In genomic region chr2:89973849-89974248, GRCh38 we compare ENCODE assay signal across 7 cellular contexts.
DNase-seq lines count a peak whose midpoint lies in the region; ATAC-seq, FAIRE-seq and TF ChIP-seq lines count a peak whose summit lies in the region.
"Not testable (repeated sequence)": the region's sequence is repeated elsewhere in the genome, so short reads cannot be mapped to it uniquely, and the experiment has no call there.

No MANE protein-coding gene starts in this region.

- H3K79me2 ChIP-seq in GM12878 (ENCODE audit: control insufficient read depth, insufficient read depth, low read length) = not testable (repeated sequence)

- not testable (repeated sequence) for H2BK12ac ChIP-seq in mesenchymal stem cell (ENCODE audit: low read length in 2 of 2)

- H2AFZ ChIP-seq in GM12878 (ENCODE audit: control insufficient read depth, low read depth, low read length); mesenchymal stem cell (ENCODE audit: low read depth, low read length): not testable (repeated sequence)

- H2BK120ac ChIP-seq in mesenchymal stem cell (ENCODE audit: low read depth, low read length) = not testable (repeated sequence)

- TF ChIP-seq RAD21 in GM12878 (IDR thresholded peaks at IDR 0.05; ENCODE audit: insufficient read depth, low read depth, low read length) = not testable (repeated sequence)

- not testable (repeated sequence) for H3K14ac ChIP-seq in mesenchymal stem cell (ENCODE audit: low read length in 2 of 2)

- not testable (repeated sequence) for H3K4ac ChIP-seq in mesenchymal stem cell (ENCODE audit: low read depth in 1 of 2, low read length in 2 of 2)

- ATAC-seq in GM12878 = not testable (repeated sequence)

- not testable (repeated sequence) for TF ChIP-seq EP300 in GM12878 (IDR thresholded peaks at IDR 0.05; ENCODE audit: borderline replicate concordance in 1 of 2, control insufficient read depth in 1 of 2, low read depth in 2 of 2, low read length in 2 of 2)

- H3K9ac ChIP-seq in GM12878 (ENCODE audit: control insufficient read depth, insufficient read depth, low read length) = not testable (repeated sequence)
- H3K9ac ChIP-seq in mesenchymal stem cell (ENCODE audit: low read length) = peak overlapping the region; percentile 57

- 11% methylated on average over 3 of the region's 3 CpGs for WGBS in GM12878 (ENCODE audit: insufficient coverage, insufficient replicate concordance, low lambda C conversion rate, missing lambda C conversion rate)
- 93% methylated on average over 2 of the region's 3 CpGs for WGBS in mesenchymal stem cell

- not testable (repeated sequence) for H3K9me3 ChIP-seq in GM12878 (replicated peaks; ENCODE audit: control insufficient read depth, insufficient read depth, low read length); mesenchymal stem cell (ENCODE audit: control insufficient read depth, low read length)

- not testable (repeated sequence) for H3K27ac ChIP-seq in GM12878 (ENCODE audit: control insufficient read depth, insufficient read depth); mesenchymal stem cell (ENCODE audit: low read length, poor library complexity, severe bottlenecking)

- not testable (repeated sequence) for H3K23ac ChIP-seq in mesenchymal stem cell (ENCODE audit: low read length in 2 of 2)

- not testable (repeated sequence) for TF ChIP-seq CTCF in GM12878 (IDR thresholded peaks at IDR 0.05 in 2 of 3, conservative IDR thresholded peaks at IDR 0.05 in 1 of 3; ENCODE audit: control insufficient read depth in 2 of 3, extremely low read depth in 1 of 3, insufficient read depth in 1 of 3, low read depth in 3 of 3, low read length in 3 of 3); fibroblast of mammary gland (conservative IDR thresholded peaks at IDR 0.05; ENCODE audit: control insufficient read depth, insufficient read depth, low read depth, low read length)

- RAD21 ChIA-PET in GM12878 (lab: Charles Lee; ENCODE audit: unreplicated experiment) = not testable (repeated sequence)

- H3K27me3 ChIP-seq in GM12878 (replicated peaks in 1 of 2; ENCODE audit: control insufficient read depth in 2 of 2, insufficient read depth in 2 of 2, low read length in 1 of 2); mesenchymal stem cell (ENCODE audit: control insufficient read depth in 1 of 2, insufficient read depth in 1 of 2, low read length in 2 of 2): not testable (repeated sequence)

- not testable (repeated sequence) for H3K4me3 ChIP-seq in GM12878; fibroblast of mammary gland (ENCODE audit: control insufficient read depth, low read depth, low read length); mesenchymal stem cell (ENCODE audit: insufficient read depth in 1 of 2, low read depth in 1 of 2, low read length in 2 of 2)

- CTCF ChIA-PET in GM12878 (lab: Yijun Ruan, JAX) = not testable (repeated sequence)

- H2BK15ac ChIP-seq in mesenchymal stem cell (ENCODE audit: low read depth, poor library complexity, severe bottlenecking) = not testable (repeated sequence)

- intact Hi-C loops in GM12878 (cut with micrococcal nuclease; ENCODE audit: unreplicated experiment) = not testable (repeated sequence)

- POLR2A ChIA-PET in GM12878 (lab: Charles Lee) = not testable (repeated sequence)

- H3K4me2 ChIP-seq in GM12878 (ENCODE audit: control insufficient read depth, insufficient read depth); mesenchymal stem cell (ENCODE audit: low read length, poor library complexity, severe bottlenecking): not testable (repeated sequence)

- not testable (repeated sequence) for H3K36me3 ChIP-seq in GM12878 (ENCODE audit: control insufficient read depth in 2 of 2, insufficient read depth in 2 of 2, low read length in 1 of 2); mesenchymal stem cell (ENCODE audit: control insufficient read depth in 1 of 2, insufficient read depth in 2 of 2, low read depth in 1 of 2, low read length in 2 of 2)

- SMC1A ChIA-PET in GM12878 (lab: Charles Lee; ENCODE audit: uncharacterized antibody, unreplicated experiment) = not testable (repeated sequence)

- not testable (repeated sequence) for H3K79me1 ChIP-seq in mesenchymal stem cell (replicated peaks; ENCODE audit: low read length, poor library complexity, severe bottlenecking)

- BruUV-seq in GM12878 (replicated peaks; lab: Mats Ljungman, UMichigan) = not testable (repeated sequence)

- not testable (repeated sequence) for H2AK5ac ChIP-seq in mesenchymal stem cell (ENCODE audit: low read length, severe bottlenecking)

- H4K91ac ChIP-seq in mesenchymal stem cell (ENCODE audit: low read length) = not testable (repeated sequence)

- H4K20me1 ChIP-seq in GM12878 (ENCODE audit: control insufficient read depth, insufficient read depth) = not testable (repeated sequence)

- not testable (repeated sequence) for H4K8ac ChIP-seq in mesenchymal stem cell (ENCODE audit: low read length)

- DNase-seq in AG08396 (ENCODE audit: low spot score) (peak; percentile 27), GM04503 (ENCODE audit: low read depth) (peak; percentile 62), M059J (ENCODE audit: low read depth) (peak; percentile 13), RPMI7951 (ENCODE audit: low read depth) (peak; percentile 48), fibroblast of mammary gland (ENCODE audit: low read depth) (peak; percentile 88)
- DNase-seq in GM12878 (ENCODE audit: low read depth, low spot score); mesenchymal stem cell: not testable (repeated sequence)

- TF ChIP-seq POLR2A in GM12878 (IDR thresholded peaks at IDR 0.05; ENCODE audit: low read depth, low read length) = not testable (repeated sequence)

- not testable (repeated sequence) for H2BK5ac ChIP-seq in mesenchymal stem cell (ENCODE audit: low read depth, low read length, poor library complexity, severe bottlenecking)

- in situ Hi-C loops in GM12878 (cut with MboI) = not testable (repeated sequence)

- H3K4me1 ChIP-seq in GM12878 (ENCODE audit: control insufficient read depth, insufficient read depth, low read length); mesenchymal stem cell (ENCODE audit: control insufficient read depth, insufficient read depth, low read depth, low read length): not testable (repeated sequence)

- FAIRE-seq in GM12878 (lab: Jason Lieb, UNC) = peak; percentile 56

- not testable (repeated sequence) for H3K18ac ChIP-seq in mesenchymal stem cell (ENCODE audit: low read depth in 1 of 2, low read length in 2 of 2)
